Comparison of ENCODE assay signal across 11 cellular contexts in genomic region chr9:71765693-71766092, GRCh38. TPM values are rescaled to one million over a fixed set of nuclear protein-coding genes. Genes with fewer than 3 reads are reported as not detected.
A peak's percentile ranks its signal among the peaks of the same experiment; 100 is the strongest.
DNase-seq lines count a peak whose midpoint lies in the region; ATAC-seq and TF ChIP-seq lines count a peak whose summit lies in the region.
"Had no signal": no experiment of that assay in that cellular context is flagged by ENCODE, and none has a peak within 500 bp of the region (broad histone marks: within the 10 kb centered on the region; RNA-seq: fewer than 3 reads in every experiment).

No MANE protein-coding gene starts in this region.

- TF ChIP-seq CTCF in chondrocyte (IDR thresholded peaks at IDR 0.05) (no peak), MM.1S (IDR thresholded peaks at IDR 0.05; ENCODE audit: low read length) (no peak)

- no peaks in the 10 kb centered on the region for H3K9me3 ChIP-seq in BLaER1 treated with 17β-estradiol and CSF1 and Interleukin-3, amounts not matched to agents 10 nM and 100 nM (replicated peaks in 1 of 11)
- no peaks in the 10 kb centered on the region for H3K9me3 ChIP-seq in MM.1S (replicated peaks; ENCODE audit: insufficient read depth, low read length)

- H3K9me2 ChIP-seq in MM.1S (replicated peaks; ENCODE audit: insufficient read depth, low read length), result no peaks in the 10 kb centered on the region

- H3K79me2 ChIP-seq in MM.1S (ENCODE audit: low read length), result peaks cover 12% of the 10 kb centered on the region

- H3K4me2 ChIP-seq in BLaER1 treated with 17β-estradiol and CSF1 and Interleukin-3, amounts not matched to agents 10 nM and 100 nM, result peak overlapping the region; percentile 84 to 98 (median 93)
- no peak overlapping the region for H3K4me2 ChIP-seq in MM.1S (ENCODE audit: low read depth, low read length)

- H3K4me1 ChIP-seq in BLaER1 treated with 17β-estradiol and CSF1 and Interleukin-3, amounts not matched to agents 10 nM and 100 nM, result peaks cover 38 to 65% (median 54%) of the 10 kb centered on the region in 10 experiments
- no peaks in the 10 kb centered on the region for H3K4me1 ChIP-seq in MM.1S (ENCODE audit: low read length)

- peak overlapping the region in 2 of 11 experiments; percentile 79 to 97; a peak in 3 of 22 replicates for H3K9ac ChIP-seq in BLaER1 treated with 17β-estradiol and CSF1 and Interleukin-3, amounts not matched to agents 10 nM and 100 nM
- H3K9ac ChIP-seq in MM.1S (ENCODE audit: low read length), result no peak overlapping the region

- H3K36me3 ChIP-seq in BLaER1 treated with 17β-estradiol and CSF1 and Interleukin-3, amounts not matched to agents 10 nM and 100 nM, result no peaks in the 10 kb centered on the region; a peak in 3 of 22 replicates
- no peaks in the 10 kb centered on the region for H3K36me3 ChIP-seq in MM.1S (replicated peaks; ENCODE audit: insufficient read depth, low read length)

- H4K20me1 ChIP-seq in BLaER1 treated with 17β-estradiol and CSF1 and Interleukin-3, amounts not matched to agents 10 nM and 100 nM, result peaks cover 11 to 74% (median 48%) of the 10 kb centered on the region in 11 experiments; a peak in 20 of 22 replicates
- no peaks in the 10 kb centered on the region for H4K20me1 ChIP-seq in MM.1S (ENCODE audit: insufficient read depth, low read length)

- no peaks in the 10 kb centered on the region for H3K9me3 Mint-ChIP-seq in chondrocyte (ENCODE audit: low read depth)
- H3K9me3 Mint-ChIP-seq in naive B cell, result no peaks in the 10 kb centered on the region

- no peak overlapping the region; a peak in 2 of 22 replicates for H3K27ac ChIP-seq in BLaER1 treated with 17β-estradiol and CSF1 and Interleukin-3, amounts not matched to agents 10 nM and 100 nM
- no peak overlapping the region for H3K27ac ChIP-seq in MM.1S (ENCODE audit: low read length)

- H3F3A ChIP-seq in MM.1S (ENCODE audit: insufficient read depth, low read length), result peaks cover 13% of the 10 kb centered on the region; the same call in 1 of the 2 replicates

- H3K27ac Mint-ChIP-seq in chondrocyte (ENCODE audit: unreplicated experiment) (peak overlapping the region; percentile 42), naive B cell (peak overlapping the region in 4 of 6 donors; percentile 64 to 97 (median 80))

- H2AFZ ChIP-seq in MM.1S (ENCODE audit: low read length), result no peak overlapping the region

- DNase-seq in NCI-H226 (peak; percentile 24), chondrocyte (ENCODE audit: low spot score) (no peak), naive B cell (no peak), HK-2 (ENCODE audit: unreplicated experiment) (no peak), COR-L47 (lab: John Stamatoyannopoulos, UW) (no peak), MM.1S (no peak)
- DNase-seq: aorta, islet precursor cell, SHP77 treated with DMSO at 0.1 percent for 48 hours had no signal

- peak overlapping the region in 3 of 10 experiments; percentile 69 to 86 (median 82); a peak in 5 of 20 replicates for H3K4me3 ChIP-seq in BLaER1 treated with 17β-estradiol and CSF1 and Interleukin-3, amounts not matched to agents 10 nM and 100 nM
- no peak overlapping the region for H3K4me3 ChIP-seq in MM.1S (ENCODE audit: low read length)

- H3K27me3 ChIP-seq in BLaER1 treated with 17β-estradiol and CSF1 and Interleukin-3, amounts not matched to agents 10 nM and 100 nM, result 0 out of 22 replicates have a peak, but pooled peaks cover 0 to 4% (median 0%) of the 10 kb centered on the region in 11 experiments
- H3K27me3 ChIP-seq in MM.1S (replicated peaks; ENCODE audit: insufficient read depth, low read length), result no peaks in the 10 kb centered on the region

- H3K4me1 Mint-ChIP-seq in chondrocyte (ENCODE audit: low read depth) (peaks cover 65% of the 10 kb centered on the region), naive B cell (peaks cover 72 to 87% (median 81%) of the 10 kb centered on the region in 3 donors)

- H3K27me3 Mint-ChIP-seq in chondrocyte (ENCODE audit: low read depth), result no peaks in the 10 kb centered on the region
- H3K27me3 Mint-ChIP-seq in naive B cell, result no peaks in the 10 kb centered on the region

- no peaks in the 10 kb centered on the region for H3K36me3 Mint-ChIP-seq in chondrocyte (ENCODE audit: low read depth)
- peaks cover 0 to 4% of the 10 kb centered on the region in 2 donors for H3K36me3 Mint-ChIP-seq in naive B cell

- ATAC-seq in naive B cell (ENCODE audit: low read depth in 2 of 2) (no peak), HG03432 (IDR thresholded peaks at IDR 0.05; ENCODE audit: unreplicated experiment) (no peak)

- H3K4me3 Mint-ChIP-seq in chondrocyte (ENCODE audit: unreplicated experiment), result peak overlapping the region; percentile 8
- H3K4me3 Mint-ChIP-seq in naive B cell, result peak overlapping the region; percentile 88 to 99 (median 98)

RNA-seq across cellular contexts. Expression of gene CEMIP2, which starts 2.6 kb away (rescaled TPM):
- total RNA-seq in chondrocyte, result 23.3 to 24.4 TPM (median 23.7 TPM) in 3 replicates
- 10 to 100 TPM; 28.7 to 51.7 (median 41.8) TPM for polyA plus RNA-seq in naive B cell (ENCODE audit: low read depth in 6 of 6)
